22 cellular contexts compared by ENCODE assay signal in genomic region chr11:130206141-130206540, GRCh38. TPM values are rescaled to one million over a fixed set of nuclear protein-coding genes. Genes with fewer than 3 reads are reported as not detected.
DNase-seq lines count a peak whose midpoint lies in the region; ATAC-seq and TF ChIP-seq lines count a peak whose summit lies in the region.
"Had no signal": no experiment of that assay in that cellular context is flagged by ENCODE, and none has a peak within 500 bp of the region (broad histone marks: within the 10 kb centered on the region; RNA-seq: fewer than 3 reads in every experiment).

No MANE protein-coding gene starts in this region.

- peaks cover 55% of the 10 kb centered on the region for H3K4me1 ChIP-seq in OCI-LY3 (ENCODE audit: low read length)
- peaks cover 10 to 11% of the 10 kb centered on the region in 2 donors for H3K4me1 ChIP-seq in duodenal mucosa (ENCODE audit: control insufficient read depth in 1 of 2, insufficient read depth in 2 of 2, low read length in 2 of 2)
- no peaks in the 10 kb centered on the region for H3K4me1 ChIP-seq in mucosa of descending colon (ENCODE audit: low read depth)
- peaks cover 0 to 4% (median 0%) of the 10 kb centered on the region in 4 donors for H3K4me1 ChIP-seq in stomach
- H3K4me1 ChIP-seq: HAP-1 had no signal

- intact Hi-C loops in mucosa of descending colon (cut with DNase I, micrococcal nuclease) = no loop called here
- intact Hi-C loops in stomach (cut with DNase I; ENCODE audit: low total_unique reads) = loop anchor here (10.0 kb wide), 1 partner anchor 219 kb away; the partner anchor contains the start of gene ADAMTS8
- intact Hi-C loops in activated naive CD4-positive, alpha-beta T cell treated with anti-CD3 and anti-CD28 coated beads for 36 hours (cut with micrococcal nuclease) = no loop called here

- peaks cover 48% of the 10 kb centered on the region for H3K36me3 ChIP-seq in OCI-LY3 (replicated peaks; ENCODE audit: low read depth, low read length)
- peaks cover 38 to 69% of the 10 kb centered on the region in 2 donors for H3K36me3 ChIP-seq in duodenal mucosa (ENCODE audit: control insufficient read depth in 1 of 2, insufficient read depth in 2 of 2, low read length in 2 of 2)
- peaks cover 6% of the 10 kb centered on the region for H3K36me3 ChIP-seq in mucosa of descending colon (ENCODE audit: low read depth)
- peaks cover 0 to 75% (median 59%) of the 10 kb centered on the region in 4 donors for H3K36me3 ChIP-seq in stomach
- H3K36me3 ChIP-seq: HAP-1 had no signal

- H3K36me3 Mint-ChIP-seq in activated naive CD4-positive, alpha-beta T cell treated with anti-CD3 and anti-CD28 coated beads for 36 hours (ENCODE audit: low read depth) = no peaks in the 10 kb centered on the region
- H3K36me3 Mint-ChIP-seq: CD4-positive, CD25-positive, alpha-beta regulatory T cell had no signal

- H3K9ac ChIP-seq in OCI-LY3 (ENCODE audit: low read length) = peak overlapping the region; percentile 36; the same call in 1 of the 2 replicates
- peak overlapping the region; percentile 25 to 32 for H3K9ac ChIP-seq in duodenal mucosa (ENCODE audit: low read depth in 1 of 2, low read length in 2 of 2)

- TF ChIP-seq POLR2A in stomach (IDR thresholded peaks at IDR 0.05) = no peak

- peak overlapping the region; percentile 87 for H3K4me2 ChIP-seq in OCI-LY3 (ENCODE audit: low read length)
- H3K4me2 ChIP-seq: PC-9 had no signal

- ATAC-seq in mucosa of descending colon (peak; percentile 77), GM18867 (IDR thresholded peaks at IDR 0.05; ENCODE audit: unreplicated experiment) (no peak)
- ATAC-seq: K562 had no signal

- H3K9me3 ChIP-seq in OCI-LY3 (ENCODE audit: insufficient read depth, low read length) (no peaks in the 10 kb centered on the region), duodenal mucosa (ENCODE audit: control insufficient read depth in 1 of 2, low read length in 2 of 2) (no peaks in the 10 kb centered on the region), mucosa of descending colon (no peaks in the 10 kb centered on the region), stomach (no peaks in the 10 kb centered on the region)
- H3K9me3 ChIP-seq: HAP-1 had no signal

- H3K27ac Mint-ChIP-seq in activated naive CD4-positive, alpha-beta T cell treated with anti-CD3 and anti-CD28 coated beads for 36 hours = no peak overlapping the region
- H3K27ac Mint-ChIP-seq: B cell had no signal

- CTCF ChIA-PET in activated naive CD4-positive, alpha-beta T cell treated with anti-CD3 and anti-CD28 coated beads for 36 hours (lab: Charles Lee) = no interaction called here

- H3K79me2 ChIP-seq in OCI-LY3 (ENCODE audit: low read length) = no peaks in the 10 kb centered on the region

- H3K27me3 ChIP-seq in OCI-LY3 (ENCODE audit: low read depth, low read length) (no peaks in the 10 kb centered on the region), duodenal mucosa (ENCODE audit: control insufficient read depth in 1 of 2, insufficient read depth in 2 of 2, low read length in 2 of 2) (no peaks in the 10 kb centered on the region), stomach (no peaks in the 10 kb centered on the region)

- H3K4me1 Mint-ChIP-seq in activated naive CD4-positive, alpha-beta T cell treated with anti-CD3 and anti-CD28 coated beads for 36 hours (ENCODE audit: low read depth) = no peaks in the 10 kb centered on the region
- H3K4me1 Mint-ChIP-seq: CD4-positive, CD25-positive, alpha-beta regulatory T cell had no signal

- H3K4me3 ChIP-seq in OCI-LY3 (ENCODE audit: low read length) (peak overlapping the region; percentile 69), duodenal mucosa (ENCODE audit: low read depth in 1 of 2, low read length in 2 of 2) (no peak overlapping the region), mucosa of descending colon (no peak overlapping the region), stomach (no peak overlapping the region)
- H3K4me3 ChIP-seq: HAP-1, K562, PC-9, SK-N-MC had no signal

- DNase-seq in mucosa of descending colon (peak; percentile 6 to 69 (median 55)), stomach (peak; percentile 20), substantia nigra (lab: John Stamatoyannopoulos, UW) (no peak), NCI-H2227 treated with DMSO at 0.1 percent for 48 hours (lab: John Stamatoyannopoulos, UW) (no peak)
- DNase-seq in activated naive CD4-positive, alpha-beta T cell treated with anti-CD3 and anti-CD28 coated beads for 36 hours = no peak
- DNase-seq: CD4-positive, CD25-positive, alpha-beta regulatory T cell; EL; MV-4-11; NCI-H1417; NCI-H187 treated with DMSO at 0.1 percent for 48 hours; NCI-H2171; NCI-H510A; NCI-H774; PC-9 had no signal

- H3K27ac ChIP-seq in OCI-LY3 (ENCODE audit: low read length) (peak overlapping the region; percentile 50), duodenal mucosa (ENCODE audit: low read depth, low read length) (no peak overlapping the region), stomach (peak overlapping the region in 2 of 5 donors; percentile 22 to 89), substantia nigra (ENCODE audit: low read depth, low read length, poor library complexity, severe bottlenecking) (no peak overlapping the region)
- H3K27ac ChIP-seq: PC-9, SK-N-MC had no signal

- H4K20me1 ChIP-seq in OCI-LY3 (ENCODE audit: insufficient read depth, low read length) = peaks cover under 1% of the 10 kb centered on the region; the same call in 1 of the 2 replicates

- H2AFZ ChIP-seq in OCI-LY3 (ENCODE audit: low read depth, low read length) = no peak overlapping the region
- H2AFZ ChIP-seq: PC-9 had no signal

- H3K4me3 Mint-ChIP-seq in activated naive CD4-positive, alpha-beta T cell treated with anti-CD3 and anti-CD28 coated beads for 36 hours = no peak overlapping the region
- H3K4me3 Mint-ChIP-seq: B cell; CD4-positive, CD25-positive, alpha-beta regulatory T cell had no signal

- TF ChIP-seq EP300 in stomach (IDR thresholded peaks at IDR 0.05) = no peak

- no peaks in the 10 kb centered on the region for H3K9me3 Mint-ChIP-seq in activated naive CD4-positive, alpha-beta T cell treated with anti-CD3 and anti-CD28 coated beads for 36 hours
- H3K9me3 Mint-ChIP-seq: CD4-positive, CD25-positive, alpha-beta regulatory T cell had no signal

- no peaks in the 10 kb centered on the region for H3K27me3 Mint-ChIP-seq in activated naive CD4-positive, alpha-beta T cell treated with anti-CD3 and anti-CD28 coated beads for 36 hours (ENCODE audit: low read depth)
- H3K27me3 Mint-ChIP-seq: B cell; CD4-positive, CD25-positive, alpha-beta regulatory T cell had no signal

- WGBS in stomach, 5 donors = 83 to 93% (median 89%) methylated on average over 22 of the region's 22 CpGs

- TF ChIP-seq CTCF in OCI-LY3 (IDR thresholded peaks at IDR 0.05; ENCODE audit: low read depth, low read length) (no peak), mucosa of descending colon (IDR thresholded peaks at IDR 0.05) (no peak), stomach (IDR thresholded peaks at IDR 0.05) (no peak)

RNA-seq across cellular contexts. Expression of gene ST14, which starts 46.6 kb away (rescaled TPM):
- total RNA-seq in mucosa of descending colon (100 to 1,000 TPM; 260 to 622 (median 508) TPM), stomach (100 to 1,000 TPM in 2 of 5 donors, 10 to 100 TPM in 3; 43.9 to 380 (median 62.5) TPM)
- 10 to 100 TPM; 12.4 to 48.6 (median 48.3) TPM for polyA plus RNA-seq in stomach
- not detected for total RNA-seq in activated naive CD4-positive, alpha-beta T cell treated with anti-CD3 and anti-CD28 coated beads for 36 hours
- total RNA-seq: CD4-positive, CD25-positive, alpha-beta regulatory T cell had no signal
- polyA plus RNA-seq: AG04450 had no signal

Comparison
In these comparisons a context has a peak if more than half of its experiments do, and no peak if none do; other contexts are left out.
1. DNase-seq: peak in mucosa of descending colon (3 of 3) and stomach (single experiment); none in substantia nigra (0 of 49), NCI-H2227 treated with DMSO at 0.1 percent for 48 hours (single experiment) and activated naive CD4-positive, alpha-beta T cell treated with anti-CD3 and anti-CD28 coated beads for 36 hours (single experiment).
2. RNA of gene ST14, which starts 46.6 kb away (total RNA-seq): 260 to 622 TPM in mucosa of descending colon and 43.9 to 380 TPM in stomach; not detected in activated naive CD4-positive, alpha-beta T cell treated with anti-CD3 and anti-CD28 coated beads for 36 hours; every median in the first group is over 10 times any median in the second.